ENCODE assay signal across 1 cellular context in the genomic region with DNA sequence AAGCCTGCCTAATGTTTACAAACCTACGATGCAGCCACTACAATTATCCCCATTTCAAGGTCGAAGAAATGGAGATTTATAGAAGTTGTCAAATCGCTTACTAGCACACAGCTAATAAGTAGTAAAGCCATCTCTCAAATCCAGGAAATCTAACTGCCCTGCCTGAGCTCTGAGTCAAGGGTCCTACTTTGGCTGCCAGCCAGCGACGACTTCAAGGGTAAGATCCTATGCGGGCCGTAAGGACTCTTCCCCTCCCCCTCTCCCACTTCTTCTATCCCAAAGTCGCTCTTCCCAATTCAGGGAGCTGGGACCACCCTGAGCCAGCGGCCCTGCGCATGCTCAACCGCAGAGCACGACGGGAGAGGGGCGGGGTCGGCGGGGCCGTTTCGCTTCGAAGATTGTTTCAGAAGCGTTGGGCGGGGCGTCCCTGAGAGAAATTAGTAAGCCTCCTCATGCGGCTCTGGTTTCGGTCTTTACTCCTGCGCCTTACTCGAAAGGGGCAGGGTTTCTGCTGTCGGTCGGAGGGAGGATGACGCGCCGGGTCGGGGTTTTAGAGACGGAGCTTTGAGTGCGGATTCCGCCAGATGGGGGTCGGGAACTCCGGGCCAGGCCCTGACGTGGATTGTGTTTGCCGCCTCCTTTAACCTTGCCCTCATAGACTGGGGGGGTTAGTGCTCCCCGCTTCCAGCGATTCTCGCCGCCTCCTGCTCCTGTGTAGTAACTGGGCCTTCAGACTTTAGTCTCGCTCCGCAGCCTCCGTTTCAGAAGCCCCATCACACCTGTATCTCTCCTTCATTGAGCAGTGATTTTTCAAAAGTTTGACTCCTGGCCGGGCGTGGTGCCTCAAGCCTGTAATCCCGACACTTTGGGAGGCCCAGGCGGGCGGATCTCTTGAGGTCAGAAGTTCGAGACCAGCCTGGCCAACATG.
TF ChIP-seq lines count a peak whose summit lies in the region.

Gene ZMYM1, plus strand, starts transcription at position 383 of the 928 bp plus-strand sequence. CDS start 14,603 bp downstream, outside the sequence.

TF ChIP-seq in GM23338, 12 proteins besides CTCF, POLR2A, EP300 and RAD21 (continued from another document):
- TF ChIP-seq REST (IDR thresholded peaks at IDR 0.05; ENCODE audit: unreplicated experiment) = no peak
- TF ChIP-seq EZH2phosphoT487 (IDR thresholded peaks at IDR 0.05; ENCODE audit: unreplicated experiment) = no peak
- peak; percentile 88 for TF ChIP-seq POLR2AphosphoS5 (IDR thresholded peaks at IDR 0.05; ENCODE audit: low read depth)
- TF ChIP-seq, protein P1, sequence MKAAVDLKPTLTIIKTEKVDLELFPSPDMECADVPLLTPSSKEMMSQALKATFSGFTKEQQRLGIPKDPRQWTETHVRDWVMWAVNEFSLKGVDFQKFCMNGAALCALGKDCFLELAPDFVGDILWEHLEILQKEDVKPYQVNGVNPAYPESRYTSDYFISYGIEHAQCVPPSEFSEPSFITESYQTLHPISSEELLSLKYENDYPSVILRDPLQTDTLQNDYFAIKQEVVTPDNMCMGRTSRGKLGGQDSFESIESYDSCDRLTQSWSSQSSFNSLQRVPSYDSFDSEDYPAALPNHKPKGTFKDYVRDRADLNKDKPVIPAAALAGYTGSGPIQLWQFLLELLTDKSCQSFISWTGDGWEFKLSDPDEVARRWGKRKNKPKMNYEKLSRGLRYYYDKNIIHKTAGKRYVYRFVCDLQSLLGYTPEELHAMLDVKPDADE (IDR thresholded peaks at IDR 0.05) = no peak
- peak; percentile 54 for TF ChIP-seq CREB1 (CRISPR knock-in tag; IDR thresholded peaks at IDR 0.05; ENCODE audit: low read depth)
- no peak for TF ChIP-seq NANOG (IDR thresholded peaks at IDR 0.05; ENCODE audit: borderline replicate concordance)
